Comparison of ENCODE assay signal across 10 cellular contexts in the genomic region with DNA sequence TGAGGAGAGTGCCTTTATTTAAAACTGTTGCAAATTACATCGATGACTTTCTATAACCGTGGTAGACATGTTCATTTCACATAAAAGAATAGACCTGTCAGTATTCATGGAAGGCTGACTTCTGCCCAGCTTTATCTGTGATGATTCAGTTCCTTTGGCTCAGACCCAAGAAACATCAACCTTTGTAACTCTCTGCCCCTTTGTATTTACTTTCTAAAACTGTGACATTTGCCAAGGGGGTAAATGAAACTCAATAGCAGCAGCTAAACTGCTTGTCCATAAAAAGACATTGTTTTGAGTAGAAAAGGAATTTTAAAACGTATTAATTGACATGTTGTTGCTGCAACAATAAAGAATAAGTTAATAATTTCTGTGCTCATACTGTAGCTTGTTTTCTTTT.
DNase-seq lines count a peak whose midpoint lies in the region; FAIRE-seq and TF ChIP-seq lines count a peak whose summit lies in the region.
"Had no signal": no experiment of that assay in that cellular context is flagged by ENCODE, and none has a peak within 500 bp of the region (broad histone marks: within the 10 kb centered on the region; RNA-seq: fewer than 3 reads in every experiment).

No MANE protein-coding gene starts in this region.

- peak; percentile 98 for DNase-seq in LNCaP clone FGC (ENCODE audit: low read depth)
- DNase-seq in RCC 7860 (ENCODE audit: low spot score): peak; percentile 82
- peak; percentile 82 for DNase-seq in fibroblast of mammary gland (ENCODE audit: low read depth)
- no peak for DNase-seq in activated CD8-positive, alpha-beta memory T cell treated with anti-CD3 and anti-CD28 coated beads, Interleukin-2, amount 50 U/mL, for 48 hours
- no peak for DNase-seq in SIG-M5 treated with dmso at 0.1 percent for 504 hours (lab: John Stamatoyannopoulos, UW; ENCODE audit: unreplicated experiment)
- no peak for DNase-seq in activated naive CD4-positive, alpha-beta T cell (lab: John Stamatoyannopoulos, UW)
- no peak for DNase-seq in germinal center (ENCODE audit: low spot score)
- DNase-seq: spleen had no signal

- TF ChIP-seq CTCF in LNCaP clone FGC (IDR thresholded peaks at IDR 0.05; ENCODE audit: control insufficient read depth, extremely low read depth, insufficient read depth) (no peak), fibroblast of mammary gland (conservative IDR thresholded peaks at IDR 0.05; ENCODE audit: control insufficient read depth, insufficient read depth, low read depth, low read length) (no peak)

- H3K27ac ChIP-seq in skin epidermis: peak overlapping the region in 14 of 21 experiments; percentile 15 to 87 (median 73)
- H3K27ac ChIP-seq: cardiac muscle cell, spleen had no signal

- H3K4me3 ChIP-seq in LNCaP clone FGC (ENCODE audit: low read depth, low read length) (no peak overlapping the region), fibroblast of mammary gland (ENCODE audit: control insufficient read depth, low read depth, low read length) (no peak overlapping the region), skin epidermis (no peak overlapping the region)
- H3K4me3 ChIP-seq: cardiac muscle cell, spleen had no signal

- peak; percentile 98 for FAIRE-seq in RCC 7860 (lab: Jason Lieb, UNC)

Comparison
In these comparisons a context has a peak if more than half of its experiments do, and no peak if none do; other contexts are left out.
1. DNase-seq: peak in LNCaP clone FGC (single experiment), RCC 7860 (single experiment) and fibroblast of mammary gland (single experiment); none in activated CD8-positive, alpha-beta memory T cell treated with anti-CD3 and anti-CD28 coated beads, Interleukin-2, amount 50 U/mL, for 48 hours (single experiment), SIG-M5 treated with dmso at 0.1 percent for 504 hours (single experiment), activated naive CD4-positive, alpha-beta T cell (0 of 4) and germinal center (single experiment).